ENCODE assay signal across 27 cellular contexts in the genomic region with DNA sequence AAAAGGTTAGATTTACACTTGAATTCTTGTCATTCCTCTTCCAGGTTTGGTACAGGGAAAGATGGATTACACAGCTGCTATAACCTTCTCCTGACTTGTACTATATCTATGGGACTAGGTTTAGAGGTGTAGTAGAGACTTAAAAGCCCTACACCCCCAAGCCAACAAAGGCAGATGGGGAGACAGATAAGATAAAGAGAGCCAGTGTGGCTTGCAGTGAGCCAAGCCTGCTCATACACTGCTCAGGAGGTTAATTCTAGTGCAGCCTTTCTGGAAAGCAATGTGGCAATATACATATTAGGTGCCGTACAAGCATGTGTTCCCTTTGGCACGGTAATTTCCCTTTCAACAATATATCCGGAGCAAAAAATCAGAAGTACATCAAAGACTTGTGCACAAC. TPM values are rescaled to one million over a fixed set of nuclear protein-coding genes. Genes with fewer than 3 reads are reported as not detected.
A peak's percentile ranks its signal among the peaks of the same experiment; 100 is the strongest.
DNase-seq lines count a peak whose midpoint lies in the region; ATAC-seq and TF ChIP-seq lines count a peak whose summit lies in the region.
"Had no signal": no experiment of that assay in that cellular context is flagged by ENCODE, and none has a peak within 500 bp of the region (broad histone marks: within the 10 kb centered on the region; RNA-seq: fewer than 3 reads in every experiment).

No MANE protein-coding gene starts in this region.

- H3K9ac ChIP-seq in neuronal stem cell (ENCODE audit: low read depth, low read length, poor library complexity) = no peak overlapping the region
- H3K9ac ChIP-seq: BLaER1, GM23248 had no signal

- H3K4me2 ChIP-seq in neuronal stem cell (ENCODE audit: insufficient read depth, low read length, poor library complexity, severe bottlenecking) = no peak overlapping the region
- H3K4me2 ChIP-seq: BLaER1 had no signal

- intact Hi-C loops in dorsolateral prefrontal cortex (cut with DNase I) = no loop called here

- H3K27me3 ChIP-seq in dorsolateral prefrontal cortex = no peaks in the 10 kb centered on the region
- H3K27me3 ChIP-seq in neuronal stem cell (ENCODE audit: control insufficient read depth in 3 of 3, insufficient read depth in 3 of 3, low read depth in 1 of 3, low read length in 3 of 3) = no peaks in the 10 kb centered on the region
- H3K27me3 ChIP-seq: BLaER1, ovary, vagina had no signal

- peaks cover 7% of the 10 kb centered on the region for H3K9me3 Mint-ChIP-seq in activated naive CD4-positive, alpha-beta T cell treated with anti-CD3 and anti-CD28 coated beads, Interleukin-2, amount 50 U/mL, for 24 hours
- peaks cover 5% of the 10 kb centered on the region for H3K9me3 Mint-ChIP-seq in activated naive CD4-positive, alpha-beta T cell treated with anti-CD3 and anti-CD28 coated beads, Interleukin-2, amount 10 ng/mL, durations not matched to agents 7 days and 5 days

- peak; percentile 41 for ATAC-seq in T-helper 17 cell
- no peak for ATAC-seq in GM21723 (IDR thresholded peaks at IDR 0.05; ENCODE audit: unreplicated experiment)
- no peak for ATAC-seq in HG02885 (IDR thresholded peaks at IDR 0.05; ENCODE audit: poor library complexity, unreplicated experiment)
- ATAC-seq: lower lobe of right lung, PC-3, right cardiac atrium, WTC11 had no signal

- H2AK5ac ChIP-seq in neuronal stem cell (ENCODE audit: low read depth, low read length) = no peak overlapping the region

- DNase-seq in activated naive CD4-positive, alpha-beta T cell treated with anti-CD3 and anti-CD28 coated beads, Interleukin-2, amount 10 ng/mL, durations not matched to agents 7 days and 5 days = no peak
- DNase-seq in T-helper 17 cell (no peak), dorsolateral prefrontal cortex (no peak), substantia nigra (lab: John Stamatoyannopoulos, UW) (no peak), neuronal stem cell (ENCODE audit: low spot score) (no peak)
- DNase-seq: activated CD4-positive, alpha-beta memory T cell treated with anti-CD3 and anti-CD28 coated beads, Interleukin-2, amount 10 ng/mL, durations not matched to agents 7 days and 5 days; activated T-cell treated with anti-CD3 and anti-CD28 coated beads, Interleukin-2, amount 50 U/mL, for 72 hours; DMS 273 treated with DMSO at 0.1 percent for 48 hours; GDM1; GM23248; hypothalamus; Kasumi-1; lower lobe of right lung; NCI-H1048; NCI-H2029; NCI-H345; ovary; PC-3; right cardiac atrium; SIG-M5; stimulated activated CD4-positive, alpha-beta T cell treated with anti-CD3 and anti-CD28 coated beads, Interleukin-12 subunit alpha, Interleukin-12 subunit beta, amount 100 ng/mL, for 4 hours had no signal

- H3K4me1 ChIP-seq in neuronal stem cell (ENCODE audit: control insufficient read depth in 2 of 2, insufficient read depth in 1 of 2, low read depth in 1 of 2, low read length in 2 of 2) = peaks cover 3 to 5% of the 10 kb centered on the region in 2 donors
- H3K4me1 ChIP-seq: BLaER1 had no signal

- no peak overlapping the region for H3K14ac ChIP-seq in neuronal stem cell (ENCODE audit: low read length)

- no peak for TF ChIP-seq CTCF in dorsolateral prefrontal cortex (IDR thresholded peaks at IDR 0.05 in 54 of 56, conservative IDR thresholded peaks at IDR 0.05 in 2 of 56; ENCODE audit: low read depth in 1 of 56, partially characterized antibody in 56 of 56)

- CTCF ChIA-PET in activated naive CD4-positive, alpha-beta T cell treated with anti-CD3 and anti-CD28 coated beads, Interleukin-2, amount 10 ng/mL, durations not matched to agents 7 days and 5 days (lab: Charles Lee) = interaction anchor here (0.9 kb wide), 1 partner anchor 10 kb away, joined by 3 read pairs; no protein-coding TSS in a partner anchor

- H3K27ac ChIP-seq in dorsolateral prefrontal cortex (peak overlapping the region in 56 of 59 donors; percentile 0 to 100 (median 93)), substantia nigra (ENCODE audit: low read depth, low read length, poor library complexity, severe bottlenecking) (peak overlapping the region; percentile 56), neuronal stem cell (replicated peaks; ENCODE audit: low read length) (no peak overlapping the region)
- H3K27ac ChIP-seq: BLaER1, GM23248, lower lobe of right lung, ovary, vagina had no signal

- no peaks in the 10 kb centered on the region for H3K9me3 ChIP-seq in T-helper 17 cell (ENCODE audit: control insufficient read depth, low read length, poor library complexity, severe bottlenecking)
- H3K9me3 ChIP-seq in neuronal stem cell (replicated peaks in 1 of 2; ENCODE audit: control insufficient read depth in 2 of 2, insufficient read depth in 1 of 2, low read depth in 1 of 2, low read length in 2 of 2) = peaks cover 0 to 2% of the 10 kb centered on the region in 2 donors
- H3K9me3 ChIP-seq: BLaER1, lower lobe of right lung, ovary, vagina had no signal

- peaks cover 0 to 3% of the 10 kb centered on the region in 2 donors for H3K36me3 ChIP-seq in neuronal stem cell (replicated peaks in 1 of 2; ENCODE audit: control insufficient read depth in 2 of 2, insufficient read depth in 2 of 2, low read length in 2 of 2)
- H3K36me3 ChIP-seq: lower lobe of right lung, ovary, vagina had no signal

- peaks cover 8% of the 10 kb centered on the region for H3K79me1 ChIP-seq in neuronal stem cell (ENCODE audit: low read depth, low read length)

- H2BK120ac ChIP-seq in neuronal stem cell (ENCODE audit: low read depth, low read length) = no peak overlapping the region

- peak overlapping the region in 3 of 59 donors; percentile 10 to 29 (median 22) for H3K4me3 ChIP-seq in dorsolateral prefrontal cortex
- no peak overlapping the region for H3K4me3 ChIP-seq in neuronal stem cell (ENCODE audit: low read length in 2 of 2)
- H3K4me3 ChIP-seq: BLaER1, GM23248, lower lobe of right lung, ovary, vagina had no signal

- H3K36me3 Mint-ChIP-seq in activated naive CD4-positive, alpha-beta T cell treated with anti-CD3 and anti-CD28 coated beads, Interleukin-2, amount 50 U/mL, for 24 hours = peaks cover 14% of the 10 kb centered on the region
- peaks cover 21% of the 10 kb centered on the region for H3K36me3 Mint-ChIP-seq in activated naive CD4-positive, alpha-beta T cell treated with anti-CD3 and anti-CD28 coated beads, Interleukin-2, amount 10 ng/mL, durations not matched to agents 7 days and 5 days
- H3K36me3 Mint-ChIP-seq in T-helper 17 cell (ENCODE audit: low read depth) = no peaks in the 10 kb centered on the region

- no peak overlapping the region for H2BK12ac ChIP-seq in neuronal stem cell (ENCODE audit: low read length)

- H3K27me3 Mint-ChIP-seq in activated naive CD4-positive, alpha-beta T cell treated with anti-CD3 and anti-CD28 coated beads, Interleukin-2, amount 50 U/mL, for 24 hours = no peaks in the 10 kb centered on the region
- no peaks in the 10 kb centered on the region for H3K27me3 Mint-ChIP-seq in activated naive CD4-positive, alpha-beta T cell treated with anti-CD3 and anti-CD28 coated beads, Interleukin-2, amount 10 ng/mL, durations not matched to agents 7 days and 5 days
- H3K27me3 Mint-ChIP-seq in T-helper 17 cell = no peaks in the 10 kb centered on the region
- H3K27me3 Mint-ChIP-seq: activated CD4-positive, alpha-beta memory T cell treated with anti-CD3 and anti-CD28 coated beads, Interleukin-2, amount 10 ng/mL, durations not matched to agents 7 days and 5 days had no signal

- no peak overlapping the region for H3K23ac ChIP-seq in neuronal stem cell (ENCODE audit: low read depth, low read length, poor library complexity)

- no peak overlapping the region for H2AFZ ChIP-seq in neuronal stem cell (ENCODE audit: low read length)
- H2AFZ ChIP-seq: GM23248 had no signal

- no peak overlapping the region for H4K8ac ChIP-seq in neuronal stem cell (ENCODE audit: low read depth, low read length)

- no peak overlapping the region for H2BK15ac ChIP-seq in neuronal stem cell (ENCODE audit: low read length)

- H3K4ac ChIP-seq in neuronal stem cell (ENCODE audit: low read length) = no peak overlapping the region

- no peak overlapping the region for H2BK5ac ChIP-seq in neuronal stem cell (ENCODE audit: low read length)

- H3K4me3 Mint-ChIP-seq in activated naive CD4-positive, alpha-beta T cell treated with anti-CD3 and anti-CD28 coated beads, Interleukin-2, amount 50 U/mL, for 24 hours = peak overlapping the region; percentile 36
- no peak overlapping the region for H3K4me3 Mint-ChIP-seq in activated naive CD4-positive, alpha-beta T cell treated with anti-CD3 and anti-CD28 coated beads, Interleukin-2, amount 10 ng/mL, durations not matched to agents 7 days and 5 days
- H3K4me3 Mint-ChIP-seq in T-helper 17 cell = peak overlapping the region; percentile 52
- H3K4me3 Mint-ChIP-seq: activated CD4-positive, alpha-beta memory T cell treated with anti-CD3 and anti-CD28 coated beads, Interleukin-2, amount 10 ng/mL, durations not matched to agents 7 days and 5 days; WTC11 had no signal

- no peak overlapping the region for H4K91ac ChIP-seq in neuronal stem cell (ENCODE audit: low read depth, low read length, poor library complexity)

- WGBS in neuronal stem cell (ENCODE audit: extremely low coverage in 2 of 2, insufficient read length in 2 of 2, insufficient replicate concordance in 1 of 2), 2 donors = no CpG with 5 or more reads among the region's 3 CpGs

- H3K4me1 Mint-ChIP-seq in activated naive CD4-positive, alpha-beta T cell treated with anti-CD3 and anti-CD28 coated beads, Interleukin-2, amount 50 U/mL, for 24 hours = peaks cover 77% of the 10 kb centered on the region
- H3K4me1 Mint-ChIP-seq in activated naive CD4-positive, alpha-beta T cell treated with anti-CD3 and anti-CD28 coated beads, Interleukin-2, amount 10 ng/mL, durations not matched to agents 7 days and 5 days = peaks cover 28% of the 10 kb centered on the region
- H3K4me1 Mint-ChIP-seq in T-helper 17 cell = peaks cover 48% of the 10 kb centered on the region

- no peak overlapping the region for H3K18ac ChIP-seq in neuronal stem cell (ENCODE audit: low read length)

- H3K27ac Mint-ChIP-seq in activated naive CD4-positive, alpha-beta T cell treated with anti-CD3 and anti-CD28 coated beads, Interleukin-2, amount 50 U/mL, for 24 hours = no peak overlapping the region
- no peak overlapping the region for H3K27ac Mint-ChIP-seq in activated naive CD4-positive, alpha-beta T cell treated with anti-CD3 and anti-CD28 coated beads, Interleukin-2, amount 10 ng/mL, durations not matched to agents 7 days and 5 days
- H3K27ac Mint-ChIP-seq in T-helper 17 cell = no peak overlapping the region
- H3K27ac Mint-ChIP-seq: activated CD4-positive, alpha-beta memory T cell treated with anti-CD3 and anti-CD28 coated beads, Interleukin-2, amount 10 ng/mL, durations not matched to agents 7 days and 5 days; activated T-cell treated with anti-CD3 and anti-CD28 coated beads, Interleukin-2, amount 50 U/mL, for 72 hours; WTC11 had no signal

RNA-seq across cellular contexts. Expression of a gene that starts 10.8 kb away (rescaled TPM):
- total RNA-seq in T-helper 17 cell = 10 to 100 TPM; 82.7 to 87.5 TPM
- 100 to 1,000 TPM; 101 to 349 (median 174) TPM for total RNA-seq in dorsolateral prefrontal cortex
- polyA plus RNA-seq in neuronal stem cell (2013, experiment 1 of 2) = 12.3 TPM
- polyA plus RNA-seq in neuronal stem cell (2013, experiment 2 of 2) = 13.3 TPM

RNA-seq across cellular contexts. Expression of a gene that starts 56.6 kb away (rescaled TPM):
- total RNA-seq in T-helper 17 cell = 10 to 100 TPM; 31.1 to 43.4 TPM
- 100 to 1,000 TPM in 100 of 120 experiments, 10 to 100 TPM in 20; 78.7 to 162 (median 121) TPM for total RNA-seq in dorsolateral prefrontal cortex
- 89.5 TPM for polyA plus RNA-seq in neuronal stem cell (2013, experiment 1 of 2)
- 91.3 TPM for polyA plus RNA-seq in neuronal stem cell (2013, experiment 2 of 2)
